Comparison of ENCODE assay signal across 29 cellular contexts in genomic region chr4:151257704-151258103, GRCh38. TPM values are rescaled to one million over a fixed set of nuclear protein-coding genes. Genes with fewer than 3 reads are reported as not detected.
"Had no signal": no experiment of that assay in that cellular context is flagged by ENCODE, and none has a peak within 500 bp of the region (broad histone marks: within the 10 kb centered on the region; RNA-seq: fewer than 3 reads in every experiment).

No MANE protein-coding gene starts in this region.

- H3K4me1 ChIP-seq: neural progenitor cell, upper lobe of right lung had no signal

- H3K9me3 ChIP-seq: esophagus muscularis mucosa, gastrocnemius medialis, ovary, testis, tibial nerve, upper lobe of right lung, vagina had no signal

- DNase-seq: cerebellar nuclear complex; cortex of kidney; effector memory CD4-positive, alpha-beta T cell; gastrocnemius medialis; immature natural killer cell; natural killer cell; nucleus accumbens; ovary; stimulated activated CD4-positive, alpha-beta T cell treated with anti-CD3 and anti-CD28 coated beads, Interleukin-2, amount 100 ng/mL, for 24 hours; stimulated activated CD4-positive, alpha-beta T cell treated with anti-CD3 and anti-CD28 coated beads, Interleukin-4, amount 100 ng/mL, for 4 hours; stimulated activated naive B cell treated with anti-CD40 and anti-IgM and Interleukin-4, amounts not matched to agents 10 μg/mL and 1 μg/mL and 100 μg/mL, for 72 hours; stimulated activated naive CD8-positive, alpha-beta T cell treated with anti-CD3 and anti-CD28 coated beads, Interleukin-15, amount 100 ng/mL, for 72 hours; testis; upper lobe of right lung had no signal

- H3K9me3 Mint-ChIP-seq: mesothelial cell of epicardium; natural killer cell; stimulated activated naive B cell treated with anti-CD40 and anti-IgM and Interleukin-4, amounts not matched to agents 10 μg/mL and 1 μg/mL and 100 μg/mL, for 72 hours; stimulated activated naive CD8-positive, alpha-beta T cell treated with anti-CD3 and anti-CD28 coated beads, Interleukin-15, amount 100 ng/mL, for 72 hours had no signal

- H3K36me3 ChIP-seq: esophagus muscularis mucosa, gastrocnemius medialis, neural progenitor cell, ovary, tibial nerve, upper lobe of right lung, vagina had no signal

- H3K4me3 Mint-ChIP-seq: immature natural killer cell; mesothelial cell of epicardium; natural killer cell; neural progenitor cell; stimulated activated naive B cell treated with anti-CD40 and anti-IgM and Interleukin-4, amounts not matched to agents 10 μg/mL and 1 μg/mL and 100 μg/mL, for 72 hours; stimulated activated naive CD8-positive, alpha-beta T cell treated with anti-CD3 and anti-CD28 coated beads, Interleukin-15, amount 100 ng/mL, for 72 hours had no signal

- H3K27ac Mint-ChIP-seq: immature natural killer cell; mesothelial cell of epicardium; natural killer cell; neural progenitor cell; stimulated activated naive B cell treated with anti-CD40 and anti-IgM and Interleukin-4, amounts not matched to agents 10 μg/mL and 1 μg/mL and 100 μg/mL, for 72 hours; stimulated activated naive CD8-positive, alpha-beta T cell treated with anti-CD3 and anti-CD28 coated beads, Interleukin-15, amount 100 ng/mL, for 72 hours had no signal

- H3K27ac ChIP-seq: epithelial cell of prostate, esophagus muscularis mucosa, neural progenitor cell, ovary, skin epidermis, testis, tibial nerve, upper lobe of right lung, vagina had no signal

- H3K4me3 ChIP-seq: esophagus muscularis mucosa, gastrocnemius medialis, neural progenitor cell, ovary, skin epidermis, testis, tibial nerve, upper lobe of right lung, vagina had no signal

- H3K36me3 Mint-ChIP-seq: immature natural killer cell; natural killer cell; stimulated activated naive B cell treated with anti-CD40 and anti-IgM and Interleukin-4, amounts not matched to agents 10 μg/mL and 1 μg/mL and 100 μg/mL, for 72 hours had no signal

- H3K27me3 ChIP-seq: esophagus muscularis mucosa, gastrocnemius medialis, neural progenitor cell, ovary, testis, tibial nerve, upper lobe of right lung, vagina had no signal

- H3K4me1 Mint-ChIP-seq: immature natural killer cell; mesothelial cell of epicardium; natural killer cell; neural progenitor cell; stimulated activated naive B cell treated with anti-CD40 and anti-IgM and Interleukin-4, amounts not matched to agents 10 μg/mL and 1 μg/mL and 100 μg/mL, for 72 hours; stimulated activated naive CD8-positive, alpha-beta T cell treated with anti-CD3 and anti-CD28 coated beads, Interleukin-15, amount 100 ng/mL, for 72 hours had no signal

- ATAC-seq: gastrocnemius medialis; natural killer cell; sciatic nerve; stimulated activated naive B cell treated with anti-CD40 and anti-IgM and Interleukin-4, amounts not matched to agents 10 μg/mL and 1 μg/mL and 100 μg/mL, for 72 hours had no signal

RNA-seq across cellular contexts. Expression of gene PRSS48, which starts 19.3 kb away (rescaled TPM):
- total RNA-seq: esophagus muscularis mucosa, fibroblast of villous mesenchyme, gastrocnemius medialis, lower leg skin, mesothelial cell of epicardium, mucosa of gallbladder, myocyte, natural killer cell, ovary, posterior vena cava, renal cortical epithelial cell, sciatic nerve, subcutaneous adipose tissue, tibial nerve, upper lobe of right lung, vagina had no signal
